ENCODE assay signal across 14 cellular contexts in genomic region chr13:77513719-77514335, GRCh38. TPM values are rescaled to one million over a fixed set of nuclear protein-coding genes. Genes with fewer than 3 reads are reported as not detected.
DNase-seq lines count a peak whose midpoint lies in the region; ATAC-seq lines count a peak whose summit lies in the region.
"Had no signal": no experiment of that assay in that cellular context is flagged by ENCODE, and none has a peak within 500 bp of the region (broad histone marks: within the 10 kb centered on the region; RNA-seq: fewer than 3 reads in every experiment).

No MANE protein-coding gene starts in this region.

- no peak overlapping the region for H2BK12ac ChIP-seq in mesenchymal stem cell (ENCODE audit: low read length in 2 of 2)

- no peak overlapping the region for H3K4me3 Mint-ChIP-seq in activated CD8-positive, alpha-beta T cell treated with anti-CD3 and anti-CD28 coated beads, Interleukin-2, amount 10 ng/mL, durations not matched to agents 7 days and 5 days
- H3K4me3 Mint-ChIP-seq: T-helper 1 cell treated with Interleukin-12 subunit alpha and Interleukin-12 subunit beta and Interleukin-4 antibody, amounts not matched to agents 30 μg/mL and 1 μg/mL, for 36 hours had no signal

- H3K27me3 ChIP-seq in mesenchymal stem cell (ENCODE audit: control insufficient read depth in 1 of 2, insufficient read depth in 1 of 2, low read length in 2 of 2) = no peaks in the 10 kb centered on the region
- H3K27me3 ChIP-seq: brain microvascular endothelial cell, ovary had no signal

- peaks cover 4% of the 10 kb centered on the region for H3K27me3 Mint-ChIP-seq in activated CD8-positive, alpha-beta T cell treated with anti-CD3 and anti-CD28 coated beads, Interleukin-2, amount 10 ng/mL, durations not matched to agents 7 days and 5 days (ENCODE audit: low read depth)

- POLR2A ChIA-PET in activated CD8-positive, alpha-beta T cell treated with anti-CD3 and anti-CD28 coated beads, Interleukin-2, amount 10 ng/mL, durations not matched to agents 7 days and 5 days (lab: Charles Lee) = no interaction called here

- H3K27ac Mint-ChIP-seq in activated CD8-positive, alpha-beta T cell treated with anti-CD3 and anti-CD28 coated beads, Interleukin-2, amount 10 ng/mL, durations not matched to agents 7 days and 5 days = no peak overlapping the region
- H3K27ac Mint-ChIP-seq: T-helper 1 cell treated with Interleukin-12 subunit alpha and Interleukin-12 subunit beta and Interleukin-4 antibody, amounts not matched to agents 30 μg/mL and 1 μg/mL, for 36 hours had no signal

- no peak overlapping the region for H3K27ac ChIP-seq in mesenchymal stem cell (ENCODE audit: low read length, poor library complexity, severe bottlenecking)
- H3K27ac ChIP-seq: brain microvascular endothelial cell, ovary had no signal

- no peak overlapping the region for H2BK120ac ChIP-seq in mesenchymal stem cell (ENCODE audit: low read depth, low read length)

- WGBS in mesenchymal stem cell = 84% methylated on average over 2 of the region's 2 CpGs

- no peak overlapping the region for H4K91ac ChIP-seq in mesenchymal stem cell (ENCODE audit: low read length)

- no peak overlapping the region for H4K8ac ChIP-seq in mesenchymal stem cell (ENCODE audit: low read length)

- CTCF ChIA-PET in activated CD8-positive, alpha-beta T cell treated with anti-CD3 and anti-CD28 coated beads, Interleukin-2, amount 10 ng/mL, durations not matched to agents 7 days and 5 days (lab: Charles Lee) = no interaction called here

- H3K9ac ChIP-seq in mesenchymal stem cell (ENCODE audit: low read length) = no peak overlapping the region

- no peak overlapping the region for H2BK15ac ChIP-seq in mesenchymal stem cell (ENCODE audit: low read depth, poor library complexity, severe bottlenecking)

- DNase-seq in mesenchymal stem cell (no peak), HK-2 (ENCODE audit: unreplicated experiment) (no peak), anterior cingulate cortex (lab: John Stamatoyannopoulos, UW) (no peak)
- DNase-seq in stimulated activated naive CD8-positive, alpha-beta T cell treated with anti-CD3 and anti-CD28 coated beads, Interleukin-15, Interleukin-2, amounts not matched to agents 100 U/mL and 50 U/mL, for 24 hours = no peak
- DNase-seq in activated CD8-positive, alpha-beta T cell treated with anti-CD3 and anti-CD28 coated beads, Interleukin-2, amount 10 ng/mL, durations not matched to agents 7 days and 5 days = no peak
- DNase-seq: activated T-cell treated with anti-CD3 and anti-CD28 coated beads for 4 hours; brain microvascular endothelial cell; GOT3; ovary; stimulated activated CD4-positive, alpha-beta T cell treated with anti-CD3 and anti-CD28 coated beads, Interleukin-4, amount 100 ng/mL, for 1 hour had no signal

- peaks cover 6% of the 10 kb centered on the region for H3K4me1 Mint-ChIP-seq in activated CD8-positive, alpha-beta T cell treated with anti-CD3 and anti-CD28 coated beads, Interleukin-2, amount 10 ng/mL, durations not matched to agents 7 days and 5 days (ENCODE audit: low read depth)

- no peak overlapping the region for H2AFZ ChIP-seq in mesenchymal stem cell (ENCODE audit: low read depth, low read length)

- no peak overlapping the region for H3K23ac ChIP-seq in mesenchymal stem cell (ENCODE audit: low read length in 2 of 2)

- H3K9me3 ChIP-seq in mesenchymal stem cell (ENCODE audit: control insufficient read depth, low read length) = no peaks in the 10 kb centered on the region
- H3K9me3 ChIP-seq: ovary had no signal

- no peaks in the 10 kb centered on the region for H3K9me3 Mint-ChIP-seq in activated CD8-positive, alpha-beta T cell treated with anti-CD3 and anti-CD28 coated beads, Interleukin-2, amount 10 ng/mL, durations not matched to agents 7 days and 5 days (ENCODE audit: insufficient read depth)
- H3K9me3 Mint-ChIP-seq: T-helper 1 cell treated with Interleukin-12 subunit alpha and Interleukin-12 subunit beta and Interleukin-4 antibody, amounts not matched to agents 30 μg/mL and 1 μg/mL, for 36 hours had no signal

- no peaks in the 10 kb centered on the region for H3K79me1 ChIP-seq in mesenchymal stem cell (replicated peaks; ENCODE audit: low read length, poor library complexity, severe bottlenecking)

- H2AK5ac ChIP-seq in mesenchymal stem cell (ENCODE audit: low read length, severe bottlenecking) = peak overlapping the region; percentile 16

- no peak overlapping the region for H3K4me2 ChIP-seq in mesenchymal stem cell (ENCODE audit: low read length, poor library complexity, severe bottlenecking)

- no peaks in the 10 kb centered on the region for H3K36me3 ChIP-seq in mesenchymal stem cell (ENCODE audit: control insufficient read depth in 1 of 2, insufficient read depth in 2 of 2, low read depth in 1 of 2, low read length in 2 of 2)
- H3K36me3 ChIP-seq: brain microvascular endothelial cell, ovary had no signal

- no peak overlapping the region for H3K4ac ChIP-seq in mesenchymal stem cell (ENCODE audit: low read depth in 1 of 2, low read length in 2 of 2)

- ATAC-seq in GM19324 (IDR thresholded peaks at IDR 0.05; ENCODE audit: low FRiP score, unreplicated experiment) = peak; percentile 81
- peak; percentile 86 for ATAC-seq in HG02588 (IDR thresholded peaks at IDR 0.05; ENCODE audit: unreplicated experiment)
- ATAC-seq in HG03354 (IDR thresholded peaks at IDR 0.05; ENCODE audit: poor library complexity, severe bottlenecking, unreplicated experiment) = peak; percentile 81
- ATAC-seq in stimulated activated naive CD8-positive, alpha-beta T cell treated with anti-CD3 and anti-CD28 coated beads, Interleukin-15, Interleukin-2, amounts not matched to agents 100 U/mL and 50 U/mL, for 24 hours = no peak
- ATAC-seq in activated CD8-positive, alpha-beta T cell treated with anti-CD3 and anti-CD28 coated beads, Interleukin-2, amount 10 ng/mL, durations not matched to agents 7 days and 5 days = no peak

- H2BK5ac ChIP-seq in mesenchymal stem cell (ENCODE audit: low read depth, low read length, poor library complexity, severe bottlenecking) = no peak overlapping the region

- no peaks in the 10 kb centered on the region for H3K36me3 Mint-ChIP-seq in activated CD8-positive, alpha-beta T cell treated with anti-CD3 and anti-CD28 coated beads, Interleukin-2, amount 10 ng/mL, durations not matched to agents 7 days and 5 days (ENCODE audit: low read depth)

- peaks cover 3% of the 10 kb centered on the region for H3K4me1 ChIP-seq in mesenchymal stem cell (ENCODE audit: control insufficient read depth, insufficient read depth, low read depth, low read length)

- no peak overlapping the region for H3K14ac ChIP-seq in mesenchymal stem cell (ENCODE audit: low read length in 2 of 2)

- H3K4me3 ChIP-seq in mesenchymal stem cell (ENCODE audit: insufficient read depth in 1 of 2, low read depth in 1 of 2, low read length in 2 of 2) = no peak overlapping the region
- H3K4me3 ChIP-seq: ovary had no signal

- no peak overlapping the region for H3K18ac ChIP-seq in mesenchymal stem cell (ENCODE audit: low read depth in 1 of 2, low read length in 2 of 2)

RNA-seq across cellular contexts. Expression of gene SCEL, which starts 21.7 kb away (rescaled TPM):
- not detected for polyA plus RNA-seq in mesenchymal stem cell (2013, experiment 1 of 2)
- polyA plus RNA-seq in mesenchymal stem cell (2013, experiment 2 of 2) = not detected
- not detected for total RNA-seq in activated CD8-positive, alpha-beta T cell treated with anti-CD3 and anti-CD28 coated beads, Interleukin-2, amount 10 ng/mL, durations not matched to agents 7 days and 5 days
- total RNA-seq: ovary had no signal

Comparison
In these comparisons a context has a peak if more than half of its experiments do, and no peak if none do; other contexts are left out.
1. ATAC-seq: peak in GM19324 (single experiment), HG02588 (single experiment) and HG03354 (single experiment); none in stimulated activated naive CD8-positive, alpha-beta T cell treated with anti-CD3 and anti-CD28 coated beads, Interleukin-15, Interleukin-2, amounts not matched to agents 100 U/mL and 50 U/mL, for 24 hours (single experiment) and activated CD8-positive, alpha-beta T cell treated with anti-CD3 and anti-CD28 coated beads, Interleukin-2, amount 10 ng/mL, durations not matched to agents 7 days and 5 days (single experiment).